ENCODE assay signal across 30 cellular contexts in the genomic region with DNA sequence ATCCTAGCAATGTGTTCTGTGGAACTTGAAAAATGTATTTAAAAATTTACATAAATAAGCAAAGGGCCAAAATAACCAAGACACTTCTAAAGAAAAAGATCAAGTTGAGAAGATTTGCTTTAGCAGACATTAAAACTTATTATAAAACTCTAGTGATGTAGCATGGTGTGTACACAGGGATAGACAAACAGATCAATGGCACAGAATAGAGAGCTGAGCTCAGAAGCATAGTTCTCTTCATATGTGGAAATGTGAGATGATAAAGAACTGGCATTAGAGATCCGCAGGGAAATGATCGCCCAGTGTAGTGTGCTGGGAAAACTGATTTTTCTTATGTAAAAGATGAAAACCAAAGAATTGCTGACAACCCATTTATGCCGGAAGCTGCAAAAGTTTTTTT.
"Had no signal": no experiment of that assay in that cellular context is flagged by ENCODE, and none has a peak within 500 bp of the region (broad histone marks: within the 10 kb centered on the region; RNA-seq: fewer than 3 reads in every experiment).

No MANE protein-coding gene starts in this region.

- H3K27ac ChIP-seq: ascending aorta, breast epithelium, cardiac muscle cell, colonic mucosa, epithelial cell of prostate, esophagus squamous epithelium, gastroesophageal sphincter, heart right ventricle had no signal

- DNase-seq: activated CD4-positive, alpha-beta memory T cell treated with anti-CD3 and anti-CD28 coated beads for 36 hours; activated CD4-positive, alpha-beta T cell treated with anti-CD3 and anti-CD28 coated beads for 36 hours; activated CD4-positive, alpha-beta T cell treated with anti-CD3 and anti-CD28 coated beads, Interleukin-2, amount 10 ng/mL, durations not matched to agents 24 days and 14 days; activated CD4-positive, CD25-positive, alpha-beta regulatory T cell; activated CD4-positive, CD25-positive, alpha-beta regulatory T cell treated with anti-CD3 and anti-CD28 coated beads, Interleukin-2, amount 50 U/mL, for 72 hours; activated CD8-positive, alpha-beta memory T cell treated with anti-CD3 and anti-CD28 coated beads, Interleukin-2, amount 10 ng/mL, durations not matched to agents 7 days and 5 days; activated CD8-positive, alpha-beta memory T cell treated with anti-CD3 and anti-CD28 coated beads, Interleukin-2, amount 50 U/mL, for 4 hours; activated CD8-positive, alpha-beta T cell treated with anti-CD3 and anti-CD28 coated beads, Interleukin-2, amount 10 ng/mL, durations not matched to agents 7 days and 5 days; activated effector memory CD4-positive, alpha-beta T cell treated with anti-CD3 and anti-CD28 coated beads, Interleukin-2, amount 50 U/mL, for 16 hours; activated naive CD4-positive, alpha-beta T cell treated with anti-CD3 and anti-CD28 coated beads for 36 hours; activated naive CD8-positive, alpha-beta T cell treated with anti-CD3 and anti-CD28 coated beads, Interleukin-2, amount 10 ng/mL, durations not matched to agents 7 days and 5 days; activated T-cell treated with anti-CD3 and anti-CD28 coated beads, Interleukin-2, amount 50 U/mL, for 1 hour; activated T-cell treated with anti-CD3 and anti-CD28 coated beads, Interleukin-2, amount 50 U/mL, for 48 hours; central memory CD4-positive, alpha-beta T cell; cerebellar nuclear complex; colonic mucosa; effector CD8-positive, alpha-beta T cell; esophagus squamous epithelium; foreskin melanocyte; heart right ventricle; T-helper 2 cell had no signal

- ATAC-seq: activated CD4-positive, alpha-beta T cell treated with anti-CD3 and anti-CD28 coated beads for 36 hours; activated CD8-positive, alpha-beta memory T cell treated with anti-CD3 and anti-CD28 coated beads, Interleukin-2, amount 10 ng/mL, durations not matched to agents 7 days and 5 days; activated CD8-positive, alpha-beta T cell treated with anti-CD3 and anti-CD28 coated beads, Interleukin-2, amount 10 ng/mL, durations not matched to agents 7 days and 5 days; gastroesophageal sphincter; heart right ventricle had no signal

- H3K27me3 ChIP-seq: ascending aorta, breast epithelium, cardiac muscle cell, colonic mucosa, esophagus squamous epithelium, gastroesophageal sphincter had no signal

- H3K4me3 Mint-ChIP-seq: activated CD4-positive, alpha-beta memory T cell treated with anti-CD3 and anti-CD28 coated beads for 36 hours; activated CD4-positive, alpha-beta T cell treated with anti-CD3 and anti-CD28 coated beads for 36 hours; activated CD4-positive, alpha-beta T cell treated with anti-CD3 and anti-CD28 coated beads, Interleukin-2, amount 10 ng/mL, durations not matched to agents 24 days and 14 days; activated CD8-positive, alpha-beta memory T cell treated with anti-CD3 and anti-CD28 coated beads, Interleukin-2, amount 10 ng/mL, durations not matched to agents 7 days and 5 days; activated CD8-positive, alpha-beta T cell treated with anti-CD3 and anti-CD28 coated beads, Interleukin-2, amount 10 ng/mL, durations not matched to agents 7 days and 5 days; activated naive CD4-positive, alpha-beta T cell treated with anti-CD3 and anti-CD28 coated beads for 36 hours; activated naive CD4-positive, alpha-beta T cell treated with anti-CD3 and anti-CD28 coated beads, Interleukin-2, amount 50 U/mL, for 24 hours; activated naive CD8-positive, alpha-beta T cell treated with anti-CD3 and anti-CD28 coated beads, Interleukin-2, amount 10 ng/mL, durations not matched to agents 7 days and 5 days; activated T-helper 1 cell treated with anti-CD3 and anti-CD28 coated beads, Interleukin-12 subunit alpha, Interleukin-12 subunit beta, Interleukin-2, Interleukin-4 antibody, amounts not matched to agents 30 ng/mL and 10 ng/mL and 1 ng/mL, durations not matched to agents 14 hours and 24 hours and 36 hours; brain had no signal

- H3K27me3 Mint-ChIP-seq: activated CD4-positive, alpha-beta memory T cell treated with anti-CD3 and anti-CD28 coated beads for 36 hours; activated naive CD4-positive, alpha-beta T cell treated with anti-CD3 and anti-CD28 coated beads, Interleukin-2, amount 50 U/mL, for 24 hours had no signal

- H3K4me1 Mint-ChIP-seq: activated CD4-positive, alpha-beta T cell treated with anti-CD3 and anti-CD28 coated beads for 36 hours; activated CD4-positive, alpha-beta T cell treated with anti-CD3 and anti-CD28 coated beads, Interleukin-2, amount 10 ng/mL, durations not matched to agents 24 days and 14 days; activated CD8-positive, alpha-beta memory T cell treated with anti-CD3 and anti-CD28 coated beads, Interleukin-2, amount 10 ng/mL, durations not matched to agents 7 days and 5 days; activated naive CD4-positive, alpha-beta T cell treated with anti-CD3 and anti-CD28 coated beads, Interleukin-2, amount 50 U/mL, for 24 hours; activated naive CD8-positive, alpha-beta T cell treated with anti-CD3 and anti-CD28 coated beads, Interleukin-2, amount 10 ng/mL, durations not matched to agents 7 days and 5 days; brain had no signal

- H3K9me3 ChIP-seq: ascending aorta, breast epithelium, colonic mucosa, esophagus squamous epithelium, gastroesophageal sphincter had no signal

- H3K9me3 Mint-ChIP-seq: activated CD4-positive, alpha-beta memory T cell treated with anti-CD3 and anti-CD28 coated beads for 36 hours; activated CD4-positive, alpha-beta T cell treated with anti-CD3 and anti-CD28 coated beads, Interleukin-2, amount 10 ng/mL, durations not matched to agents 24 days and 14 days; activated naive CD4-positive, alpha-beta T cell treated with anti-CD3 and anti-CD28 coated beads for 36 hours; activated naive CD4-positive, alpha-beta T cell treated with anti-CD3 and anti-CD28 coated beads, Interleukin-2, amount 50 U/mL, for 24 hours; activated naive CD8-positive, alpha-beta T cell treated with anti-CD3 and anti-CD28 coated beads, Interleukin-2, amount 10 ng/mL, durations not matched to agents 7 days and 5 days; activated T-helper 1 cell treated with anti-CD3 and anti-CD28 coated beads, Interleukin-12 subunit alpha, Interleukin-12 subunit beta, Interleukin-2, Interleukin-4 antibody, amounts not matched to agents 30 ng/mL and 10 ng/mL and 1 ng/mL, durations not matched to agents 14 hours and 24 hours and 36 hours; activated T-helper 2 cell treated with anti-CD3 and anti-CD28 coated beads, Interferon-gamma antibody, Interleukin-2, Interleukin-4, amounts not matched to agents 10 μg/mL and 5 μg/mL and 100 μg/mL, durations not matched to agents 14 hours and 24 hours and 36 hours; brain had no signal

- H3K36me3 ChIP-seq: ascending aorta, breast epithelium, cardiac muscle cell, colonic mucosa, esophagus squamous epithelium, gastroesophageal sphincter, heart right ventricle had no signal

- H3K4me1 ChIP-seq: ascending aorta, breast epithelium, colonic mucosa, esophagus squamous epithelium, gastroesophageal sphincter, heart right ventricle had no signal

- H3K36me3 Mint-ChIP-seq: activated CD4-positive, alpha-beta memory T cell treated with anti-CD3 and anti-CD28 coated beads for 36 hours; activated CD8-positive, alpha-beta memory T cell treated with anti-CD3 and anti-CD28 coated beads, Interleukin-2, amount 10 ng/mL, durations not matched to agents 7 days and 5 days; activated naive CD4-positive, alpha-beta T cell treated with anti-CD3 and anti-CD28 coated beads, Interleukin-2, amount 50 U/mL, for 24 hours; activated naive CD8-positive, alpha-beta T cell treated with anti-CD3 and anti-CD28 coated beads, Interleukin-2, amount 10 ng/mL, durations not matched to agents 7 days and 5 days; brain had no signal

- H3K4me3 ChIP-seq: ascending aorta, breast epithelium, cardiac muscle cell, colonic mucosa, esophagus squamous epithelium, gastroesophageal sphincter, heart right ventricle had no signal

- H3K27ac Mint-ChIP-seq: activated CD4-positive, alpha-beta memory T cell treated with anti-CD3 and anti-CD28 coated beads for 36 hours; activated CD4-positive, alpha-beta T cell treated with anti-CD3 and anti-CD28 coated beads for 36 hours; activated CD4-positive, alpha-beta T cell treated with anti-CD3 and anti-CD28 coated beads, Interleukin-2, amount 10 ng/mL, durations not matched to agents 24 days and 14 days; activated CD8-positive, alpha-beta memory T cell treated with anti-CD3 and anti-CD28 coated beads, Interleukin-2, amount 10 ng/mL, durations not matched to agents 7 days and 5 days; activated CD8-positive, alpha-beta T cell treated with anti-CD3 and anti-CD28 coated beads, Interleukin-2, amount 10 ng/mL, durations not matched to agents 7 days and 5 days; activated naive CD4-positive, alpha-beta T cell treated with anti-CD3 and anti-CD28 coated beads for 36 hours; activated naive CD4-positive, alpha-beta T cell treated with anti-CD3 and anti-CD28 coated beads, Interleukin-2, amount 50 U/mL, for 24 hours; activated naive CD8-positive, alpha-beta T cell treated with anti-CD3 and anti-CD28 coated beads, Interleukin-2, amount 10 ng/mL, durations not matched to agents 7 days and 5 days; activated T-helper 1 cell treated with anti-CD3 and anti-CD28 coated beads, Interleukin-12 subunit alpha, Interleukin-12 subunit beta, Interleukin-2, Interleukin-4 antibody, amounts not matched to agents 30 ng/mL and 10 ng/mL and 1 ng/mL, durations not matched to agents 14 hours and 24 hours and 36 hours; activated T-helper 2 cell treated with anti-CD3 and anti-CD28 coated beads, Interferon-gamma antibody, Interleukin-2, Interleukin-4, amounts not matched to agents 10 μg/mL and 5 μg/mL and 100 μg/mL, durations not matched to agents 14 hours and 24 hours and 36 hours; brain had no signal
